1 cellular context compared by ENCODE assay signal in genomic region chr1:109864063-109864822, GRCh38.
A peak's percentile ranks its signal among the peaks of the same experiment; 100 is the strongest.
TF ChIP-seq lines count a peak whose summit lies in the region.

No MANE protein-coding gene starts in this region.

TF ChIP-seq in K562, 482 proteins besides CTCF, POLR2A, EP300 and RAD21 (continued from another document and continues in another):
- TF ChIP-seq CREM (IDR thresholded peaks at IDR 0.05; ENCODE audit: low read depth) (0 out of 2 replicates have a peak, but pooled peaks have one; percentile 18), CAMTA2 (CRISPR knock-in tag; conservative IDR thresholded peaks at IDR 0.05) (no peak), EGR1 (conservative IDR thresholded peaks at IDR 0.05) (0 out of 2 replicates have a peak, but pooled peaks have one; percentile 25), CSDE1 (IDR thresholded peaks at IDR 0.05) (0 out of 4 replicates have a peak, but pooled peaks of 1 of the 2 experiments have one; percentile 49), ZNF780A (CRISPR knock-in tag; IDR thresholded peaks at IDR 0.05) (no peak), MYC (IDR thresholded peaks at IDR 0.05; ENCODE audit: low read depth, low read length) (0 out of 2 replicates have a peak, but pooled peaks have one; percentile 25), MYC (CRISPR knock-in tag; IDR thresholded peaks at IDR 0.05; ENCODE audit: borderline replicate concordance, low read depth) (no peak), KDM2B (CRISPR knock-in tag; IDR thresholded peaks at IDR 0.05) (no peak), ZFP36 (IDR thresholded peaks at IDR 0.05; ENCODE audit: low read depth, low read length, partially characterized antibody) (peak; percentile 55), ZNF518B (CRISPR knock-in tag; IDR thresholded peaks at IDR 0.05) (no peak), KLF16 (IDR thresholded peaks at IDR 0.05) (peak; percentile 54; the same call in 1 of the 2 replicates), ARID1B (IDR thresholded peaks at IDR 0.05) (peak; percentile 47), ZNF174 (CRISPR knock-in tag; IDR thresholded peaks at IDR 0.05) (no peak), ZNF239 (CRISPR knock-in tag; IDR thresholded peaks at IDR 0.05) (no peak), EWSR1 (IDR thresholded peaks at IDR 0.05; ENCODE audit: borderline replicate concordance, low read depth, partially characterized antibody) (no peak), RBM25 (IDR thresholded peaks at IDR 0.05; ENCODE audit: low read depth, low read length, severe bottlenecking) (no peak), ZNF57 (CRISPR knock-in tag; IDR thresholded peaks at IDR 0.05) (no peak), ZNF764 (CRISPR knock-in tag; IDR thresholded peaks at IDR 0.05; ENCODE audit: low read depth) (no peak), HSF4 (CRISPR knock-in tag; IDR thresholded peaks at IDR 0.05; ENCODE audit: borderline replicate concordance) (no peak), STAT5A (IDR thresholded peaks at IDR 0.05; ENCODE audit: borderline replicate concordance, low read length) (peak; percentile 98), MAZ (CRISPR knock-in tag; conservative IDR thresholded peaks at IDR 0.05 in 1 of 2, IDR thresholded peaks at IDR 0.05 in 1 of 2) (no peak; a peak in 1 of 4 replicates), TEAD4 (IDR thresholded peaks at IDR 0.05; ENCODE audit: low read length) (peak; percentile 50), TEAD4 (CRISPR knock-in tag; IDR thresholded peaks at IDR 0.05; ENCODE audit: borderline replicate concordance) (no peak), SMARCA5 (IDR thresholded peaks at IDR 0.05) (no peak), ZNF444 (CRISPR knock-in tag; IDR thresholded peaks at IDR 0.05) (peak; percentile 72), NR1H2 (CRISPR knock-in tag; IDR thresholded peaks at IDR 0.05) (no peak), ZNF311 (CRISPR knock-in tag; IDR thresholded peaks at IDR 0.05) (no peak), ZNF76 (CRISPR knock-in tag; IDR thresholded peaks at IDR 0.05; ENCODE audit: borderline replicate concordance) (no peak), MCM5 (IDR thresholded peaks at IDR 0.05; ENCODE audit: low read depth) (no peak), RBM22 (IDR thresholded peaks at IDR 0.05; ENCODE audit: low read depth, low read length, poor library complexity, severe bottlenecking) (no peak), NR2C1 (IDR thresholded peaks at IDR 0.05) (no peak), NR2C1 (tag; IDR thresholded peaks at IDR 0.05) (0 out of 2 replicates have a peak, but pooled peaks have one; percentile 17), CBFA2T3 (IDR thresholded peaks at IDR 0.05) (peak; percentile 76), IFI16 (CRISPR knock-in tag; IDR thresholded peaks at IDR 0.05) (no peak), CBFA2T2 (conservative IDR thresholded peaks at IDR 0.05) (peak; percentile 69)
- TF ChIP-seq, protein P1, sequence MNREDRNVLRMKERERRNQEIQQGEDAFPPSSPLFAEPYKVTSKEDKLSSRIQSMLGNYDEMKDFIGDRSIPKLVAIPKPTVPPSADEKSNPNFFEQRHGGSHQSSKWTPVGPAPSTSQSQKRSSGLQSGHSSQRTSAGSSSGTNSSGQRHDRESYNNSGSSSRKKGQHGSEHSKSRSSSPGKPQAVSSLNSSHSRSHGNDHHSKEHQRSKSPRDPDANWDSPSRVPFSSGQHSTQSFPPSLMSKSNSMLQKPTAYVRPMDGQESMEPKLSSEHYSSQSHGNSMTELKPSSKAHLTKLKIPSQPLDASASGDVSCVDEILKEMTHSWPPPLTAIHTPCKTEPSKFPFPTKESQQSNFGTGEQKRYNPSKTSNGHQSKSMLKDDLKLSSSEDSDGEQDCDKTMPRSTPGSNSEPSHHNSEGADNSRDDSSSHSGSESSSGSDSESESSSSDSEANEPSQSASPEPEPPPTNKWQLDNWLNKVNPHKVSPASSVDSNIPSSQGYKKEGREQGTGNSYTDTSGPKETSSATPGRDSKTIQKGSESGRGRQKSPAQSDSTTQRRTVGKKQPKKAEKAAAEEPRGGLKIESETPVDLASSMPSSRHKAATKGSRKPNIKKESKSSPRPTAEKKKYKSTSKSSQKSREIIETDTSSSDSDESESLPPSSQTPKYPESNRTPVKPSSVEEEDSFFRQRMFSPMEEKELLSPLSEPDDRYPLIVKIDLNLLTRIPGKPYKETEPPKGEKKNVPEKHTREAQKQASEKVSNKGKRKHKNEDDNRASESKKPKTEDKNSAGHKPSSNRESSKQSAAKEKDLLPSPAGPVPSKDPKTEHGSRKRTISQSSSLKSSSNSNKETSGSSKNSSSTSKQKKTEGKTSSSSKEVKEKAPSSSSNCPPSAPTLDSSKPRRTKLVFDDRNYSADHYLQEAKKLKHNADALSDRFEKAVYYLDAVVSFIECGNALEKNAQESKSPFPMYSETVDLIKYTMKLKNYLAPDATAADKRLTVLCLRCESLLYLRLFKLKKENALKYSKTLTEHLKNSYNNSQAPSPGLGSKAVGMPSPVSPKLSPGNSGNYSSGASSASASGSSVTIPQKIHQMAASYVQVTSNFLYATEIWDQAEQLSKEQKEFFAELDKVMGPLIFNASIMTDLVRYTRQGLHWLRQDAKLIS (CRISPR knock-in tag; IDR thresholded peaks at IDR 0.05): no peak
- TF ChIP-seq, protein P2, sequence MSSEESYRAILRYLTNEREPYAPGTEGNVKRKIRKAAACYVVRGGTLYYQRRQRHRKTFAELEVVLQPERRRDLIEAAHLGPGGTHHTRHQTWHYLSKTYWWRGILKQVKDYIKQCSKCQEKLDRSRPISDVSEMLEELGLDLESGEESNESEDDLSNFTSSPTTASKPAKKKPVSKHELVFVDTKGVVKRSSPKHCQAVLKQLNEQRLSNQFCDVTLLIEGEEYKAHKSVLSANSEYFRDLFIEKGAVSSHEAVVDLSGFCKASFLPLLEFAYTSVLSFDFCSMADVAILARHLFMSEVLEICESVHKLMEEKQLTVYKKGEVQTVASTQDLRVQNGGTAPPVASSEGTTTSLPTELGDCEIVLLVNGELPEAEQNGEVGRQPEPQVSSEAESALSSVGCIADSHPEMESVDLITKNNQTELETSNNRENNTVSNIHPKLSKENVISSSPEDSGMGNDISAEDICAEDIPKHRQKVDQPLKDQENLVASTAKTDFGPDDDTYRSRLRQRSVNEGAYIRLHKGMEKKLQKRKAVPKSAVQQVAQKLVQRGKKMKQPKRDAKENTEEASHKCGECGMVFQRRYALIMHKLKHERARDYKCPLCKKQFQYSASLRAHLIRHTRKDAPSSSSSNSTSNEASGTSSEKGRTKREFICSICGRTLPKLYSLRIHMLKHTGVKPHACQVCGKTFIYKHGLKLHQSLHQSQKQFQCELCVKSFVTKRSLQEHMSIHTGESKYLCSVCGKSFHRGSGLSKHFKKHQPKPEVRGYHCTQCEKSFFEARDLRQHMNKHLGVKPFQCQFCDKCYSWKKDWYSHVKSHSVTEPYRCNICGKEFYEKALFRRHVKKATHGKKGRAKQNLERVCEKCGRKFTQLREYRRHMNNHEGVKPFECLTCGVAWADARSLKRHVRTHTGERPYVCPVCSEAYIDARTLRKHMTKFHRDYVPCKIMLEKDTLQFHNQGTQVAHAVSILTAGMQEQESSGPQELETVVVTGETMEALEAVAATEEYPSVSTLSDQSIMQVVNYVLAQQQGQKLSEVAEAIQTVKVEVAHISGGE (CRISPR knock-in tag; IDR thresholded peaks at IDR 0.05): 0 out of 6 replicates have a peak, but pooled peaks of 1 of the 3 experiments have one; percentile 37
- TF ChIP-seq, protein P3, sequence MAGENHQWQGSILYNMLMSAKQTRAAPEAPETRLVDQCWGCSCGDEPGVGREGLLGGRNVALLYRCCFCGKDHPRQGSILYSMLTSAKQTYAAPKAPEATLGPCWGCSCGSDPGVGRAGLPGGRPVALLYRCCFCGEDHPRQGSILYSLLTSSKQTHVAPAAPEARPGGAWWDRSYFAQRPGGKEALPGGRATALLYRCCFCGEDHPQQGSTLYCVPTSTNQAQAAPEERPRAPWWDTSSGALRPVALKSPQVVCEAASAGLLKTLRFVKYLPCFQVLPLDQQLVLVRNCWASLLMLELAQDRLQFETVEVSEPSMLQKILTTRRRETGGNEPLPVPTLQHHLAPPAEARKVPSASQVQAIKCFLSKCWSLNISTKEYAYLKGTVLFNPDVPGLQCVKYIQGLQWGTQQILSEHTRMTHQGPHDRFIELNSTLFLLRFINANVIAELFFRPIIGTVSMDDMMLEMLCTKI (IDR thresholded peaks at IDR 0.05; ENCODE audit: partially characterized antibody): no peak
- TF ChIP-seq, protein P4, sequence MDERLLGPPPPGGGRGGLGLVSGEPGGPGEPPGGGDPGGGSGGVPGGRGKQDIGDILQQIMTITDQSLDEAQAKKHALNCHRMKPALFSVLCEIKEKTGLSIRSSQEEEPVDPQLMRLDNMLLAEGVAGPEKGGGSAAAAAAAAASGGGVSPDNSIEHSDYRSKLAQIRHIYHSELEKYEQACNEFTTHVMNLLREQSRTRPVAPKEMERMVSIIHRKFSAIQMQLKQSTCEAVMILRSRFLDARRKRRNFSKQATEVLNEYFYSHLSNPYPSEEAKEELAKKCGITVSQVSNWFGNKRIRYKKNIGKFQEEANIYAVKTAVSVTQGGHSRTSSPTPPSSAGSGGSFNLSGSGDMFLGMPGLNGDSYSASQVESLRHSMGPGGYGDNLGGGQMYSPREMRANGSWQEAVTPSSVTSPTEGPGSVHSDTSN (CRISPR knock-in tag; IDR thresholded peaks at IDR 0.05; ENCODE audit: low read depth): no peak
- TF ChIP-seq, protein P4 (tag; conservative IDR thresholded peaks at IDR 0.05; ENCODE audit: low read depth): peak; percentile 63; the same call in 1 of the 2 replicates
- TF ChIP-seq, protein P5, sequence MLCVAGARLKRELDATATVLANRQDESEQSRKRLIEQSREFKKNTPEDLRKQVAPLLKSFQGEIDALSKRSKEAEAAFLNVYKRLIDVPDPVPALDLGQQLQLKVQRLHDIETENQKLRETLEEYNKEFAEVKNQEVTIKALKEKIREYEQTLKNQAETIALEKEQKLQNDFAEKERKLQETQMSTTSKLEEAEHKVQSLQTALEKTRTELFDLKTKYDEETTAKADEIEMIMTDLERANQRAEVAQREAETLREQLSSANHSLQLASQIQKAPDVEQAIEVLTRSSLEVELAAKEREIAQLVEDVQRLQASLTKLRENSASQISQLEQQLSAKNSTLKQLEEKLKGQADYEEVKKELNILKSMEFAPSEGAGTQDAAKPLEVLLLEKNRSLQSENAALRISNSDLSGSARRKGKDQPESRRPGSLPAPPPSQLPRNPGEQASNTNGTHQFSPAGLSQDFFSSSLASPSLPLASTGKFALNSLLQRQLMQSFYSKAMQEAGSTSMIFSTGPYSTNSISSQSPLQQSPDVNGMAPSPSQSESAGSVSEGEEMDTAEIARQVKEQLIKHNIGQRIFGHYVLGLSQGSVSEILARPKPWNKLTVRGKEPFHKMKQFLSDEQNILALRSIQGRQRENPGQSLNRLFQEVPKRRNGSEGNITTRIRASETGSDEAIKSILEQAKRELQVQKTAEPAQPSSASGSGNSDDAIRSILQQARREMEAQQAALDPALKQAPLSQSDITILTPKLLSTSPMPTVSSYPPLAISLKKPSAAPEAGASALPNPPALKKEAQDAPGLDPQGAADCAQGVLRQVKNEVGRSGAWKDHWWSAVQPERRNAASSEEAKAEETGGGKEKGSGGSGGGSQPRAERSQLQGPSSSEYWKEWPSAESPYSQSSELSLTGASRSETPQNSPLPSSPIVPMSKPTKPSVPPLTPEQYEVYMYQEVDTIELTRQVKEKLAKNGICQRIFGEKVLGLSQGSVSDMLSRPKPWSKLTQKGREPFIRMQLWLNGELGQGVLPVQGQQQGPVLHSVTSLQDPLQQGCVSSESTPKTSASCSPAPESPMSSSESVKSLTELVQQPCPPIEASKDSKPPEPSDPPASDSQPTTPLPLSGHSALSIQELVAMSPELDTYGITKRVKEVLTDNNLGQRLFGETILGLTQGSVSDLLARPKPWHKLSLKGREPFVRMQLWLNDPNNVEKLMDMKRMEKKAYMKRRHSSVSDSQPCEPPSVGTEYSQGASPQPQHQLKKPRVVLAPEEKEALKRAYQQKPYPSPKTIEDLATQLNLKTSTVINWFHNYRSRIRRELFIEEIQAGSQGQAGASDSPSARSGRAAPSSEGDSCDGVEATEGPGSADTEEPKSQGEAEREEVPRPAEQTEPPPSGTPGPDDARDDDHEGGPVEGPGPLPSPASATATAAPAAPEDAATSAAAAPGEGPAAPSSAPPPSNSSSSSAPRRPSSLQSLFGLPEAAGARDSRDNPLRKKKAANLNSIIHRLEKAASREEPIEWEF (CRISPR knock-in tag; IDR thresholded peaks at IDR 0.05): no peak
